ENCODE assay signal across 10 cellular contexts in genomic region chr3:151983538-151983937, GRCh38.
"Had no signal": no experiment of that assay in that cellular context is flagged by ENCODE, and none has a peak within 500 bp of the region (broad histone marks: within the 10 kb centered on the region; RNA-seq: fewer than 3 reads in every experiment).

No MANE protein-coding gene starts in this region.

- DNase-seq: GM23248, H7, HFFc6, IMR-90, KBM-7 had no signal

- H3K4me3 Mint-ChIP-seq: HFFc6 had no signal

- H3K9ac ChIP-seq: GM23248, KMS-11 had no signal

- H3K4me2 ChIP-seq: KMS-11 had no signal

- H3K9me3 Mint-ChIP-seq: HFFc6 had no signal

- H3K36me3 ChIP-seq: HAP-1 had no signal

- FAIRE-seq: H1 had no signal

- H3K9me3 ChIP-seq: HAP-1 had no signal

- H3K27ac ChIP-seq: GM23248, HL-60, KMS-11 had no signal

- ATAC-seq: HCT116 had no signal

- H3K27ac Mint-ChIP-seq: HFFc6 had no signal

- H3K4me3 ChIP-seq: GM23248, HAP-1 had no signal

- H3K4me1 ChIP-seq: HAP-1 had no signal

- H2AFZ ChIP-seq: GM23248 had no signal
